ENCODE assay signal across 22 cellular contexts in the genomic region with DNA sequence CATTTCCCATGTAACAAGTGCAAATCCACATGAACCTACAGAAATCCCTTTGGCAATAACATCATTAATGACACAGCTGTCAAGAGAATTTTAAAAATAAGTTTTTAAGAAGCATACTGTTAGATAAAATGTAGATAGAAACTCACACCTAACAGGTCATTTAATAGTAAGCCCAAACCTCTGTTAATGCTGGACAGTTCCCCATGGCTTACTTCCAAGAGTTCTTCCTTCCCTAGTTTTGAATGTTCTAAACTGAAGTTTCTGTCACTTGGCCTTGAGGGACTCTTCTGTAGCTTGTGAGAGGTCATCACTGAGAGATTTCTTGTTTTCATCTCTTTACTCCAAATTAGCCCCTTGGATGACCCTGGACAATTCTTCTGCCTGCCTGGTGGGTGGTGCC. TPM values are rescaled to one million over a fixed set of nuclear protein-coding genes. Genes with fewer than 3 reads are reported as not detected.
"Had no signal": no experiment of that assay in that cellular context is flagged by ENCODE, and none has a peak within 500 bp of the region (broad histone marks: within the 10 kb centered on the region; RNA-seq: fewer than 3 reads in every experiment).

No MANE protein-coding gene starts in this region.

- H3K9me3 ChIP-seq: mucosa of descending colon, neutrophil, pancreas, right atrium auricular region, spleen, testis, tibial artery had no signal

- H3K36me3 ChIP-seq: neutrophil, pancreas, right atrium auricular region, spleen, tibial artery had no signal

- ATAC-seq: effector memory CD8-positive, alpha-beta T cell; mucosa of descending colon; natural killer cell treated with Interleukin-12 subunit alpha and Interleukin-12 subunit beta and Interleukin-15 and Interleukin-18, amount 100 ng/mL, for 72 hours; pancreas; stimulated activated memory B cell treated with anti-CD40 and anti-IgM and Interleukin-4, amounts not matched to agents 10 μg/mL and 1 μg/mL and 100 μg/mL, for 72 hours; stimulated activated naive CD8-positive, alpha-beta T cell treated with anti-CD3 and anti-CD28 coated beads, Interleukin-15, Interleukin-2, amounts not matched to agents 100 U/mL and 50 U/mL, for 24 hours had no signal

- H3K27me3 ChIP-seq: right atrium auricular region, testis had no signal

- H3K4me1 ChIP-seq: pancreas, right atrium auricular region, spleen, testis, tibial artery had no signal

- DNase-seq: cerebellar nuclear complex; cortex of kidney; effector memory CD8-positive, alpha-beta T cell; erythroblast; foreskin melanocyte; kidney; mesenchymal stem cell; mucosa of descending colon; naive B cell; pancreas; spleen; stimulated activated CD4-positive, alpha-beta T cell treated with anti-CD3 and anti-CD28 coated beads, Interleukin-4, amount 100 ng/mL, for 4 hours; stimulated activated naive CD8-positive, alpha-beta T cell treated with anti-CD3 and anti-CD28 coated beads, Interleukin-15, Interleukin-2, amounts not matched to agents 100 U/mL and 50 U/mL, for 24 hours; substantia nigra; testis; tibial artery had no signal

- H3K4me3 ChIP-seq: mucosa of descending colon, pancreas, right atrium auricular region, skin epidermis, spleen, testis, tibial artery had no signal

- H3K27ac ChIP-seq: neutrophil, pancreas, right atrium auricular region, skin epidermis, spleen, testis, tibial artery had no signal

RNA-seq across cellular contexts. Expression of gene OTX2, which starts 22.7 kb away (rescaled TPM):
- polyA plus RNA-seq: pancreas, spleen, urinary bladder had no signal
